23 cellular contexts compared by ENCODE assay signal in the genomic region with DNA sequence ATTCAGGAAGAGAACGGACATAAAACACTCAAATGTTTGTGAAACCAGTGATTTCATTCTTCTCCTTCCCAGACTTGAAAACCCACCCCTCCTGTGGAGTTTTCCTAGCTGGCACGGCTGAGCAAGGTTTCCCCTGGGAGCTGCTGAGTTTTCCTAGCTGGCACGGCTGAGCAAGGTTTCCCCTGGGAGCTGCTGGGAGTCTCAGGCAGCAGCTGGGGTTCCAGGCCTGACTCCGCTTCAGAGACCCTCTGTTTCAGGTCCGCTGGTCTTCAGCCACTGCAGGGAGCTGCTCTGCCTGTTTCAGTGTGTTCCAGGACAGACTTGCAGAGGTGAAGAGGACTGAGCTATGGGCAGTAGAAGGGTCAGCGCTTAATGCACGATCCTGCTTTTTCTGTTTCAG.
DNase-seq lines count a peak whose midpoint lies in the region; ATAC-seq and TF ChIP-seq lines count a peak whose summit lies in the region.
"Had no signal": no experiment of that assay in that cellular context is flagged by ENCODE, and none has a peak within 500 bp of the region (broad histone marks: within the 10 kb centered on the region; RNA-seq: fewer than 3 reads in every experiment).

No MANE protein-coding gene starts in this region.

- TF ChIP-seq CTCF in fibroblast of mammary gland (conservative IDR thresholded peaks at IDR 0.05; ENCODE audit: control insufficient read depth, insufficient read depth, low read depth, low read length): no peak

- no peak overlapping the region for H3K4me3 ChIP-seq in fibroblast of mammary gland (ENCODE audit: control insufficient read depth, low read depth, low read length)
- H3K4me3 ChIP-seq: Peyer's patch, SJSA1, stomach, transverse colon had no signal

- DNase-seq in NCI-H82 (lab: John Stamatoyannopoulos, UW) (peak; percentile 50), NCI-H82 treated with DMSO at 0.1 percent for 48 hours (lab: John Stamatoyannopoulos, UW; ENCODE audit: unreplicated experiment) (no peak), NCI-H2171 treated with DMSO at 0.1 percent for 48 hours (lab: John Stamatoyannopoulos, UW) (peak; percentile 93), fibroblast of mammary gland (ENCODE audit: low read depth) (peak; percentile 13), AML-193 (lab: John Stamatoyannopoulos, UW) (no peak), inferior parietal cortex (ENCODE audit: extremely low spot score) (no peak)
- DNase-seq: activated CD4-positive, alpha-beta T cell treated with anti-CD3 and anti-CD28 coated beads, Interleukin-2, amount 10 ng/mL, durations not matched to agents 24 days and 14 days; activated naive CD4-positive, alpha-beta T cell treated with anti-CD3 and anti-CD28 coated beads, Interleukin-2, amount 50 U/mL, for 16 hours; anterior cingulate cortex; caudate nucleus; dermis blood vessel endothelial cell; H7; mesenchymal stem cell; NCI-H2081 treated with DMSO at 0.1 percent for 48 hours; NK-92 treated with Interleukin-12 subunit alpha and Interleukin-12 subunit beta, amount 100 ng/mL, for 24 hours; occipital lobe; Peyer's patch; stomach; T-helper 17 cell; transverse colon had no signal

- ATAC-seq in GM19324 (IDR thresholded peaks at IDR 0.05; ENCODE audit: low FRiP score, unreplicated experiment): no peak
- no peak for ATAC-seq in HG02981 (IDR thresholded peaks at IDR 0.05; ENCODE audit: unreplicated experiment)
- ATAC-seq: T-helper 17 cell had no signal

Comparison
In these comparisons a context has a peak if more than half of its experiments do, and no peak if none do; other contexts are left out.
1. DNase-seq: peak in NCI-H82 (single experiment), NCI-H2171 treated with DMSO at 0.1 percent for 48 hours (single experiment) and fibroblast of mammary gland (single experiment); none in NCI-H82 treated with DMSO at 0.1 percent for 48 hours (single experiment), AML-193 (0 of 2) and inferior parietal cortex (single experiment).